In genomic region chr3:119627461-119627860, GRCh38 we compare ENCODE assay signal across 11 cellular contexts. TPM values are rescaled to one million over a fixed set of nuclear protein-coding genes. Genes with fewer than 3 reads are reported as not detected.
DNase-seq lines count a peak whose midpoint lies in the region; ATAC-seq and TF ChIP-seq lines count a peak whose summit lies in the region.
"Had no signal": no experiment of that assay in that cellular context is flagged by ENCODE, and none has a peak within 500 bp of the region (broad histone marks: within the 10 kb centered on the region; RNA-seq: fewer than 3 reads in every experiment).

No MANE protein-coding gene starts in this region.

- H3K9me3 ChIP-seq in Peyer's patch (no peaks in the 10 kb centered on the region), gastroesophageal sphincter (no peaks in the 10 kb centered on the region)

- DNase-seq in Peyer's patch (peak in 2 of 3 donors; percentile 50 to 61), HuH-7 (ENCODE audit: low spot score) (no peak)
- DNase-seq in stimulated activated naive CD8-positive, alpha-beta T cell treated with anti-CD3 and anti-CD28 coated beads, Interleukin-15, Interleukin-2, amounts not matched to agents 100 U/mL and 50 U/mL, for 24 hours: peak; percentile 49
- no peak for DNase-seq in stimulated activated CD4-positive, alpha-beta T cell treated with anti-CD3 and anti-CD28 coated beads, Interleukin-2, amount 100 ng/mL, for 24 hours
- DNase-seq: activated T-cell treated with anti-CD3 and anti-CD28 coated beads, Interleukin-2, amount 50 U/mL, for 4 hours; SHP77 had no signal

- TF ChIP-seq CTCF in Peyer's patch (IDR thresholded peaks at IDR 0.05) (no peak), gastroesophageal sphincter (IDR thresholded peaks at IDR 0.05) (no peak)

- no peak for TF ChIP-seq EP300 in gastroesophageal sphincter (IDR thresholded peaks at IDR 0.05)

- no peak overlapping the region for H3K4me3 ChIP-seq in Peyer's patch
- H3K4me3 ChIP-seq in gastroesophageal sphincter: no peak overlapping the region

- H3K4me1 ChIP-seq in Peyer's patch (peaks cover 0 to 7% (median 0%) of the 10 kb centered on the region in 4 donors), gastroesophageal sphincter (peaks cover 0 to 28% (median 11%) of the 10 kb centered on the region in 3 donors)

- H3K27ac ChIP-seq in Peyer's patch (peak overlapping the region in 1 of 4 donors; percentile 29), gastroesophageal sphincter (peak overlapping the region in 3 of 4 donors; percentile 22 to 66 (median 43))

- H3K27me3 ChIP-seq in Peyer's patch (no peaks in the 10 kb centered on the region), gastroesophageal sphincter (no peaks in the 10 kb centered on the region)

- ATAC-seq in GM21447 (IDR thresholded peaks at IDR 0.05; ENCODE audit: unreplicated experiment) (peak; percentile 33), gastroesophageal sphincter (no peak), GM21390 (IDR thresholded peaks at IDR 0.05; ENCODE audit: unreplicated experiment) (no peak), HG03097 (IDR thresholded peaks at IDR 0.05; ENCODE audit: low FRiP score, unreplicated experiment) (no peak)
- ATAC-seq in stimulated activated naive CD8-positive, alpha-beta T cell treated with anti-CD3 and anti-CD28 coated beads, Interleukin-15, Interleukin-2, amounts not matched to agents 100 U/mL and 50 U/mL, for 24 hours: peak; percentile 44

- TF ChIP-seq POLR2A in Peyer's patch (IDR thresholded peaks at IDR 0.05) (no peak), gastroesophageal sphincter (IDR thresholded peaks at IDR 0.05) (no peak)

- H3K36me3 ChIP-seq in Peyer's patch (no peaks in the 10 kb centered on the region), gastroesophageal sphincter (no peaks in the 10 kb centered on the region)

- 40 to 63% methylated on average over 3 to 7 of the region's 8 CpGs for WGBS in gastroesophageal sphincter (ENCODE audit: low coverage in 1 of 2), 2 donors

RNA-seq across cellular contexts. Expression of gene PLA1A, which starts 29.8 kb away (rescaled TPM):
- 1 to 10 TPM in 1 of 4 donors, under 1 TPM in 2, not detected in 1; 0.70 to 4.1 (median 0.85) TPM for total RNA-seq in Peyer's patch
- 1 to 10 TPM in 3 of 4 donors, under 1 TPM in 1; 0.50 to 1.8 (median 1.4) TPM for total RNA-seq in gastroesophageal sphincter
- total RNA-seq: activated T-cell treated with anti-CD3 and anti-CD28 coated beads, Interleukin-2, amount 50 U/mL, for 4 hours; M059J had no signal

RNA-seq across cellular contexts. Expression of gene POPDC2, which starts 32.9 kb away (rescaled TPM):
- total RNA-seq in Peyer's patch (1 to 10 TPM; 3.0 to 8.3 (median 6.3) TPM), gastroesophageal sphincter (10 to 100 TPM; 19.7 to 98.2 (median 67.6) TPM)

RNA-seq across cellular contexts. Expression of gene ADPRH, which starts 48.2 kb away (rescaled TPM):
- total RNA-seq in Peyer's patch (1 to 10 TPM in 3 of 4 donors, under 1 TPM in 1; 0.35 to 5.0 (median 1.4) TPM), gastroesophageal sphincter (10 to 100 TPM; 10.2 to 23.1 (median 15.0) TPM)

RNA-seq across cellular contexts. Expression of gene COX17, which starts 49.7 kb away (rescaled TPM):
- total RNA-seq in Peyer's patch: 10 to 100 TPM; 30.9 to 57.8 (median 44.8) TPM
- 10 to 100 TPM; 31.9 to 84.8 (median 62.7) TPM for total RNA-seq in gastroesophageal sphincter

Comparison
In these comparisons a context has a peak if more than half of its experiments do, and no peak if none do; other contexts are left out.
1. ATAC-seq: peak in GM21447 (single experiment) and stimulated activated naive CD8-positive, alpha-beta T cell treated with anti-CD3 and anti-CD28 coated beads, Interleukin-15, Interleukin-2, amounts not matched to agents 100 U/mL and 50 U/mL, for 24 hours (single experiment); none in gastroesophageal sphincter (single experiment), GM21390 (single experiment) and HG03097 (single experiment).
2. DNase-seq: peak in Peyer's patch (2 of 3) and stimulated activated naive CD8-positive, alpha-beta T cell treated with anti-CD3 and anti-CD28 coated beads, Interleukin-15, Interleukin-2, amounts not matched to agents 100 U/mL and 50 U/mL, for 24 hours (single experiment); none in stimulated activated CD4-positive, alpha-beta T cell treated with anti-CD3 and anti-CD28 coated beads, Interleukin-2, amount 100 ng/mL, for 24 hours (0 of 2) and HuH-7 (single experiment).